Comparison of ENCODE assay signal across 1 cellular context in genomic region chr7:22864855-22865606, GRCh38.
A peak's percentile ranks its signal among the peaks of the same experiment; 100 is the strongest.
TF ChIP-seq lines count a peak whose summit lies in the region.

No MANE protein-coding gene starts in this region.

TF ChIP-seq in HepG2, 621 proteins besides CTCF, POLR2A, EP300 and RAD21 (continues in another document):
- no peak for TF ChIP-seq ZNF782 (CRISPR knock-in tag; IDR thresholded peaks at IDR 0.05; ENCODE audit: borderline replicate concordance)
- TF ChIP-seq ZNF691 (CRISPR knock-in tag; IDR thresholded peaks at IDR 0.05; ENCODE audit: borderline replicate concordance, low read depth): no peak
- 0 out of 2 replicates have a peak, but pooled peaks have one; percentile 14 for TF ChIP-seq PAXIP1 (CRISPR knock-in tag; conservative IDR thresholded peaks at IDR 0.05)
- no peak for TF ChIP-seq CHD4 (IDR thresholded peaks at IDR 0.05; ENCODE audit: borderline replicate concordance, low read length)
- TF ChIP-seq PHF21A (CRISPR knock-in tag; IDR thresholded peaks at IDR 0.05): no peak
- no peak for TF ChIP-seq HNRNPLL (IDR thresholded peaks at IDR 0.05; ENCODE audit: low read depth, low read length, poor library complexity, severe bottlenecking)
- no peak for TF ChIP-seq ATF4 (CRISPR knock-in tag; IDR thresholded peaks at IDR 0.05)
- no peak for TF ChIP-seq ISX (CRISPR knock-in tag; conservative IDR thresholded peaks at IDR 0.05)
- no peak for TF ChIP-seq ZBED4 (CRISPR knock-in tag; IDR thresholded peaks at IDR 0.05; ENCODE audit: borderline replicate concordance)
- TF ChIP-seq MAF1 (CRISPR knock-in tag; IDR thresholded peaks at IDR 0.05; ENCODE audit: borderline replicate concordance): no peak
- TF ChIP-seq DRAP1 (CRISPR knock-in tag; IDR thresholded peaks at IDR 0.05): no peak
- no peak for TF ChIP-seq NR2F6 (IDR thresholded peaks at IDR 0.05)
- TF ChIP-seq NR2F6 (CRISPR knock-in tag; IDR thresholded peaks at IDR 0.05): no peak
- TF ChIP-seq ZNF24 (IDR thresholded peaks at IDR 0.05): no peak
- TF ChIP-seq ZBTB40 (IDR thresholded peaks at IDR 0.05): no peak
- TF ChIP-seq ZBTB40 (CRISPR knock-in tag; IDR thresholded peaks at IDR 0.05): no peak
- no peak for TF ChIP-seq POLR2G (IDR thresholded peaks at IDR 0.05; ENCODE audit: low read depth, low read length)
- 0 out of 2 replicates have a peak, but pooled peaks have one; percentile 11 for TF ChIP-seq RXRB (CRISPR knock-in tag; IDR thresholded peaks at IDR 0.05; ENCODE audit: borderline replicate concordance)
- TF ChIP-seq ZMYM3 (CRISPR knock-in tag; IDR thresholded peaks at IDR 0.05): peak; percentile 25; the same call in 1 of the 2 replicates
- TF ChIP-seq CSRNP1 (CRISPR knock-in tag; IDR thresholded peaks at IDR 0.05): no peak
- TF ChIP-seq ZNF646 (CRISPR knock-in tag; IDR thresholded peaks at IDR 0.05): no peak
